20 cellular contexts compared by ENCODE assay signal in genomic region chr18:2400701-2401191, GRCh38.
"Had no signal": no experiment of that assay in that cellular context is flagged by ENCODE, and none has a peak within 500 bp of the region (broad histone marks: within the 10 kb centered on the region; RNA-seq: fewer than 3 reads in every experiment).

No MANE protein-coding gene starts in this region.

- ATAC-seq: left cardiac atrium, left ventricle myocardium superior, right cardiac atrium had no signal

- H3K36me3 Mint-ChIP-seq: activated naive CD8-positive, alpha-beta T cell had no signal

- H3K9me3 Mint-ChIP-seq: central memory CD8-positive, alpha-beta T cell had no signal

- H3K27ac Mint-ChIP-seq: activated naive CD8-positive, alpha-beta T cell; nephron had no signal

- H3K4me1 Mint-ChIP-seq: central memory CD8-positive, alpha-beta T cell; nephron had no signal

- DNase-seq: activated CD4-positive, alpha-beta T cell treated with anti-CD3 and anti-CD28 coated beads for 4 hours; activated CD4-positive, alpha-beta T cell treated with anti-CD3 and anti-CD28 coated beads, Interleukin-2, amount 50 U/mL, for 4 hours; activated effector memory CD4-positive, alpha-beta T cell treated with Interleukin-2 at 50 U/mL for 16 hours; activated naive CD4-positive, alpha-beta T cell treated with Interleukin-2 at 50 U/mL for 16 hours; anterior cingulate cortex; dermis blood vessel endothelial cell; effector CD4-positive, alpha-beta T cell; esophagus squamous epithelium; head of caudate nucleus; hippocampal formation; left cardiac atrium; left ventricle myocardium superior; posterior cingulate gyrus; right cardiac atrium; stimulated activated CD4-positive, alpha-beta T cell treated with anti-CD3 and anti-CD28 coated beads, Interleukin-15, amount 100 ng/mL, for 24 hours; stimulated activated CD4-positive, alpha-beta T cell treated with anti-CD3 and anti-CD28 coated beads, Interleukin-2, amount 100 ng/mL, for 24 hours; stimulated activated naive CD4-positive, alpha-beta T cell treated with Interleukin-2 at 50 U/mL for 16 hours had no signal

- H3K4me3 Mint-ChIP-seq: activated naive CD8-positive, alpha-beta T cell; central memory CD8-positive, alpha-beta T cell; nephron had no signal
